1 cellular context compared by ENCODE assay signal in the genomic region with DNA sequence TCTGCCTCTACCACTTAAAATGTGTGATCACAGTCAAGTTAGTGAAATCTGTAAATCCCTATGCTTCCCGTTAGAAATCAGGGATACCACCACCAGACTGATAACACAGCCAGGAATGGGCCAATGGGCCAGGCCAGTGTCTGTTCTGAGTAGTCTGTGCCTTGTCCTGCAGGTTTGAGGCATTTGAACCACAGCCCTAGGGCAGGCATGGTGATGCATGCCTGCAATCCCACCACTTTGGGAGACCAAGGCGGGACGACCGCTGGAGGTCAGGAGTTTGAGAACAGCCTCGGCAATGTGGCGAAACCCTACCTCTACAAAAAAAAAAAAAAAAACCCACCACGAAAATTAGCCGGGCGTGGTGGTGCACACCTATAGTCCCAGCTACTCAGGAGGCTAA.
TF ChIP-seq lines count a peak whose summit lies in the region.

No MANE protein-coding gene starts in this region.

TF ChIP-seq in GM12878, 131 proteins besides CTCF, POLR2A, EP300 and RAD21:
- TF ChIP-seq RCOR1 (conservative IDR thresholded peaks at IDR 0.05; ENCODE audit: low read depth, low read length) (no peak), ZNF24 (IDR thresholded peaks at IDR 0.05) (no peak), ZNF384 (IDR thresholded peaks at IDR 0.05; ENCODE audit: borderline replicate concordance, low read depth, low read length) (0 out of 2 replicates have a peak, but pooled peaks have one; percentile 32), MXI1 (IDR thresholded peaks at IDR 0.05; ENCODE audit: low read depth, low read length) (no peak), MYC (IDR thresholded peaks at IDR 0.05; ENCODE audit: insufficient read depth, insufficient read length, insufficient replicate concordance, low read length, severe bottlenecking) (no peak)
- TF ChIP-seq, protein P1, sequence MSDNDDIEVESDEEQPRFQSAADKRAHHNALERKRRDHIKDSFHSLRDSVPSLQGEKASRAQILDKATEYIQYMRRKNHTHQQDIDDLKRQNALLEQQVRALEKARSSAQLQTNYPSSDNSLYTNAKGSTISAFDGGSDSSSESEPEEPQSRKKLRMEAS (IDR thresholded peaks at IDR 0.05; ENCODE audit: low read depth, low read length) = no peak
